ENCODE assay signal across 13 cellular contexts in genomic region chr5:102801375-102801774, GRCh38. TPM values are rescaled to one million over a fixed set of nuclear protein-coding genes. Genes with fewer than 3 reads are reported as not detected.
DNase-seq lines count a peak whose midpoint lies in the region; ATAC-seq, FAIRE-seq and TF ChIP-seq lines count a peak whose summit lies in the region.
"Had no signal": no experiment of that assay in that cellular context is flagged by ENCODE, and none has a peak within 500 bp of the region (broad histone marks: within the 10 kb centered on the region; RNA-seq: fewer than 3 reads in every experiment).

No MANE protein-coding gene starts in this region.

- no peaks in the 10 kb centered on the region for H3K9me3 ChIP-seq in CD8-positive, alpha-beta memory T cell (ENCODE audit: low read length)
- H3K9me3 ChIP-seq in stomach: no peaks in the 10 kb centered on the region
- H3K9me3 ChIP-seq in HepG2 (ENCODE audit: low read length): no peaks in the 10 kb centered on the region

- WGBS in stomach, 5 donors: 31 to 48% (median 40%) methylated on average over 3 of the region's 3 CpGs
- WGBS in HepG2 (ENCODE audit: low lambda C conversion rate): 81% methylated on average over 3 of the region's 3 CpGs

- no peaks in the 10 kb centered on the region for H3K27me3 ChIP-seq in CD8-positive, alpha-beta memory T cell (ENCODE audit: insufficient read depth, low read length, poor library complexity, severe bottlenecking)
- no peaks in the 10 kb centered on the region for H3K27me3 ChIP-seq in stomach
- H3K27me3 ChIP-seq in HepG2 (ENCODE audit: control insufficient read depth in 1 of 2, insufficient read depth in 2 of 2, low read length in 2 of 2): no peaks in the 10 kb centered on the region

- no peak overlapping the region for H3K4me2 ChIP-seq in HepG2 (ENCODE audit: low read depth, low read length)
- H3K4me2 ChIP-seq: KMS-11 had no signal

- no peaks in the 10 kb centered on the region for H3K36me3 Mint-ChIP-seq in CD8-positive, alpha-beta memory T cell

- ATAC-seq in GM19395 (IDR thresholded peaks at IDR 0.05; ENCODE audit: unreplicated experiment) (peak; percentile 66), HG02759 (IDR thresholded peaks at IDR 0.05; ENCODE audit: unreplicated experiment) (no peak), HepG2 (no peak)

- DNase-seq in CD8-positive, alpha-beta memory T cell: peak in 3 of 5 donors; percentile 50 to 57 (median 55)
- DNase-seq in NCI-H69 (lab: John Stamatoyannopoulos, UW): peak; percentile 80
- peak; percentile 42 for DNase-seq in foreskin melanocyte
- DNase-seq in stomach: no peak
- no peak for DNase-seq in HepG2 (ENCODE audit: low spot score)
- no peak for DNase-seq in HT-29 (ENCODE audit: low spot score)
- DNase-seq: DMS153, NCI-H82 had no signal

- H3K4me1 Mint-ChIP-seq in CD8-positive, alpha-beta memory T cell: peaks cover 51 to 72% (median 62%) of the 10 kb centered on the region in 3 donors

- H4K20me1 ChIP-seq in HepG2 (ENCODE audit: insufficient read depth, low read length): no peaks in the 10 kb centered on the region

- no peak overlapping the region for H3K27ac ChIP-seq in CD8-positive, alpha-beta memory T cell (ENCODE audit: low read depth, low read length)
- H3K27ac ChIP-seq in stomach (no peak overlapping the region), HepG2 (ENCODE audit: extremely low read length, insufficient read depth, low read length) (no peak overlapping the region)
- H3K27ac ChIP-seq: KMS-11 had no signal

- no TSS peak for BruUV-seq in HepG2 (replicated peaks; lab: Mats Ljungman, UMichigan)

- H3K36me3 ChIP-seq in CD8-positive, alpha-beta memory T cell (ENCODE audit: insufficient read depth, low read length): no peaks in the 10 kb centered on the region
- no peaks in the 10 kb centered on the region for H3K36me3 ChIP-seq in stomach
- H3K36me3 ChIP-seq in HepG2 (replicated peaks in 1 of 2; ENCODE audit: control insufficient read depth in 1 of 2, insufficient read depth in 2 of 2, low read length in 2 of 2): no peaks in the 10 kb centered on the region

- no peaks in the 10 kb centered on the region for H3K27me3 Mint-ChIP-seq in CD8-positive, alpha-beta memory T cell
- H3K27me3 Mint-ChIP-seq: dendritic cell treated with granulocyte-macrophage colony-stimulating factor and Interleukin-4, amounts not matched to agents 40 ng/mL and 50 ng/mL, for 4 days had no signal

- TF ChIP-seq RAD21 in HepG2 (CRISPR knock-in tag; IDR thresholded peaks at IDR 0.05): no peak

- no peak overlapping the region for H3K4me3 ChIP-seq in CD8-positive, alpha-beta memory T cell (ENCODE audit: low read length)
- no peak overlapping the region for H3K4me3 ChIP-seq in stomach
- no peak overlapping the region for H3K4me3 ChIP-seq in HepG2 (replicated peaks in 1 of 3; ENCODE audit: insufficient read depth in 1 of 3, low read depth in 2 of 3, low read length in 3 of 3)

- no peaks in the 10 kb centered on the region for H3K79me2 ChIP-seq in HepG2 (ENCODE audit: insufficient read depth, low read length)

- H3K4me3 Mint-ChIP-seq in CD8-positive, alpha-beta memory T cell: peak overlapping the region in 6 of 7 donors; percentile 1 to 74 (median 35)
- H3K4me3 Mint-ChIP-seq: dendritic cell treated with granulocyte-macrophage colony-stimulating factor and Interleukin-4, amounts not matched to agents 40 ng/mL and 50 ng/mL, for 4 days had no signal

- H3K9ac ChIP-seq in HepG2 (ENCODE audit: insufficient read depth, low read depth, low read length): no peak overlapping the region
- H3K9ac ChIP-seq: KMS-11 had no signal

- peak overlapping the region in 1 of 8 donors; percentile 44 for H3K27ac Mint-ChIP-seq in CD8-positive, alpha-beta memory T cell
- H3K27ac Mint-ChIP-seq: activated T-cell treated with anti-CD3 and anti-CD28 coated beads, Interleukin-2, amount 50 U/mL, for 72 hours; dendritic cell treated with granulocyte-macrophage colony-stimulating factor and Interleukin-4, amounts not matched to agents 40 ng/mL and 50 ng/mL, for 4 days had no signal

- POLR2A ChIA-PET in CD8-positive, alpha-beta memory T cell (lab: Charles Lee): interaction anchor here (0.6 kb wide), 1 partner anchor 118 kb away, joined by 6 read pairs; no protein-coding TSS in a partner anchor
- POLR2A ChIA-PET in HepG2 (lab: Yijun Ruan, JAX): no interaction called here

- no peaks in the 10 kb centered on the region for H3K9me3 Mint-ChIP-seq in CD8-positive, alpha-beta memory T cell
- H3K9me3 Mint-ChIP-seq: activated T-cell treated with anti-CD3 and anti-CD28 coated beads, Interleukin-2, amount 50 U/mL, for 72 hours had no signal

- CTCF ChIA-PET in CD8-positive, alpha-beta memory T cell (lab: Charles Lee): interaction anchor here (1.3 kb wide), 1 partner anchor 19 kb away, joined by 6 read pairs; no protein-coding TSS in a partner anchor
- CTCF ChIA-PET in HepG2 (lab: Yijun Ruan, JAX; ENCODE audit: low intra/inter-chr PET ratio, low total read pairs): no interaction called here

- in situ Hi-C loops in HepG2 (cut with HindIII; ENCODE audit: extremely low pct_ligation_motif_present, low pct_unique_long_range_greater_than_20kb): no loop called here

- H3K4me1 ChIP-seq in CD8-positive, alpha-beta memory T cell (ENCODE audit: insufficient read depth, low read length): peaks cover 37% of the 10 kb centered on the region
- H3K4me1 ChIP-seq in stomach (peaks cover 0 to 19% (median 7%) of the 10 kb centered on the region in 4 donors), HepG2 (ENCODE audit: insufficient read depth, low read length) (peaks cover 7% of the 10 kb centered on the region)

- H2AFZ ChIP-seq in HepG2 (ENCODE audit: low read length): no peak overlapping the region

- no peak for FAIRE-seq in HepG2 (lab: Jason Lieb, UNC)

- intact Hi-C loops in stomach (cut with DNase I; ENCODE audit: low total_unique reads) (no loop called here), HepG2 (cut with micrococcal nuclease; ENCODE audit: unreplicated experiment) (no loop called here)

- TF ChIP-seq POLR2A in stomach (IDR thresholded peaks at IDR 0.05): no peak
- TF ChIP-seq POLR2A in HepG2 (IDR thresholded peaks at IDR 0.05; ENCODE audit: insufficient read depth in 1 of 2, low read depth in 2 of 2, low read length in 2 of 2): no peak

- TF ChIP-seq CTCF in stomach (IDR thresholded peaks at IDR 0.05) (no peak), HepG2 (CRISPR knock-in tag; IDR thresholded peaks at IDR 0.05) (no peak)

- TF ChIP-seq EP300 in stomach (IDR thresholded peaks at IDR 0.05) (no peak), HepG2 (IDR thresholded peaks at IDR 0.05; ENCODE audit: low read depth in 2 of 2, low read length in 2 of 2) (no peak), HepG2 (CRISPR knock-in tag; IDR thresholded peaks at IDR 0.05; ENCODE audit: borderline replicate concordance) (no peak)

TF ChIP-seq in HepG2, 621 proteins besides CTCF, POLR2A, EP300 and RAD21 (continues in another document):
- TF ChIP-seq ZEB1 (IDR thresholded peaks at IDR 0.05; ENCODE audit: insufficient replicate concordance, low read depth) (no peak), MAZ (IDR thresholded peaks at IDR 0.05; ENCODE audit: borderline replicate concordance, low read depth, low read length) (no peak), MAZ (CRISPR knock-in tag; IDR thresholded peaks at IDR 0.05; ENCODE audit: low read depth) (no peak), SMARCE1 (IDR thresholded peaks at IDR 0.05; ENCODE audit: borderline replicate concordance) (no peak), NR2F1 (CRISPR knock-in tag; IDR thresholded peaks at IDR 0.05) (no peak), SRY (CRISPR knock-in tag; IDR thresholded peaks at IDR 0.05) (no peak), ZNF777 (CRISPR knock-in tag; IDR thresholded peaks at IDR 0.05) (no peak)

RNA-seq across cellular contexts. Expression of gene PAM, which starts 46.3 kb away (rescaled TPM):
- total RNA-seq in CD8-positive, alpha-beta memory T cell: 10 to 100 TPM; 59.8 to 65.0 TPM
- 58.7 TPM for polyA plus RNA-seq in CD8-positive, alpha-beta memory T cell
- total RNA-seq in stomach: 100 to 1,000 TPM in 4 of 5 donors, 10 to 100 TPM in 1; 27.4 to 322 (median 218) TPM
- 10 to 100 TPM; 37.4 to 66.5 (median 39.1) TPM for polyA plus RNA-seq in stomach
- 14.5 and 20.2 TPM in 2 replicates for total RNA-seq in HepG2 (2016; rRNA removed; fragmentation: Illumina TruSeq; extraction: Trizol)
- total RNA-seq in HepG2 (2016; cell fraction: cytosol; rRNA removed; fragmentation: Illumina TruSeq; extraction: Trizol; ENCODE audit: low read depth): 2.9 and 4.1 TPM in 2 replicates
- 15.9 and 21.2 TPM in 2 replicates for total RNA-seq in HepG2 (2016; cell fraction: insoluble cytoplasmic fraction; rRNA removed; fragmentation: Illumina TruSeq; extraction: Trizol)
- total RNA-seq in HepG2 (2016; cell fraction: membrane; rRNA removed; fragmentation: Illumina TruSeq; extraction: Trizol): 11.0 and 12.0 TPM in 2 replicates
- 26.2 and 31.9 TPM in 2 replicates for total RNA-seq in HepG2 (2016; cell fraction: nucleus; rRNA removed; fragmentation: Illumina TruSeq; extraction: Trizol)
- polyA plus RNA-seq in HepG2 (2011; rRNA removed): 65.9 and 79.1 TPM in 2 replicates
- 32.9 and 50.9 TPM in 2 replicates for polyA plus RNA-seq in HepG2 (2011; cell fraction: cytosol; rRNA removed)
- polyA plus RNA-seq in HepG2 (2011; cell fraction: nucleus; rRNA removed): 21.8 and 24.3 TPM in 2 replicates
- 45.1 and 59.9 TPM in 2 replicates for polyA plus RNA-seq in HepG2 (2012)
- 2.9 TPM in 2 replicates for polyA plus RNA-seq in HepG2 (2016; cell fraction: cytosol; fragmentation: Illumina TruSeq; extraction: Trizol; ENCODE audit: low read depth)
- 13.7 and 15.8 TPM in 2 replicates for polyA plus RNA-seq in HepG2 (2016; cell fraction: insoluble cytoplasmic fraction; fragmentation: Illumina TruSeq; extraction: Trizol; ENCODE audit: low read depth)
- 7.8 and 9.1 TPM in 2 replicates for polyA plus RNA-seq in HepG2 (2016; cell fraction: membrane; fragmentation: Illumina TruSeq; extraction: Trizol; ENCODE audit: low read depth)
- 28.2 and 31.3 TPM in 2 replicates for polyA plus RNA-seq in HepG2 (2016; cell fraction: nucleus; fragmentation: Illumina TruSeq; extraction: Trizol; ENCODE audit: insufficient read depth, low read depth)
- 90.8 and 98.2 TPM in 2 replicates for polyA minus RNA-seq in HepG2 (2011; rRNA and poly(A)+ RNA removed; ENCODE audit: low replicate concordance)
- polyA minus RNA-seq in HepG2 (2011; cell fraction: cytosol; rRNA and poly(A)+ RNA removed): 38.8 and 52.7 TPM in 2 replicates
- polyA minus RNA-seq in HepG2 (2011; cell fraction: nucleus; rRNA and poly(A)+ RNA removed): 80.4 and 84.7 TPM in 2 replicates
- total RNA-seq in HT-29 (2014; rRNA removed; shearing (Covaris generic)): 108 and 119 TPM in 2 replicates

Comparison
In these comparisons a context has a peak if more than half of its experiments do, and no peak if none do; other contexts are left out.
1. DNase-seq: peak in CD8-positive, alpha-beta memory T cell (3 of 5), NCI-H69 (single experiment) and foreskin melanocyte (single experiment); none in stomach (single experiment), HepG2 (single experiment) and HT-29 (single experiment).